Comparison of ENCODE assay signal across 14 cellular contexts in genomic region chr20:51440589-51440988, GRCh38.
DNase-seq lines count a peak whose midpoint lies in the region; ATAC-seq, FAIRE-seq and TF ChIP-seq lines count a peak whose summit lies in the region.
"Had no signal": no experiment of that assay in that cellular context is flagged by ENCODE, and none has a peak within 500 bp of the region (broad histone marks: within the 10 kb centered on the region; RNA-seq: fewer than 3 reads in every experiment).

No MANE protein-coding gene starts in this region.

- peak; percentile 40 for DNase-seq in GM12892 (ENCODE audit: insufficient read length)
- DNase-seq in natural killer cell, result no peak
- no peak for DNase-seq in RWPE1 (ENCODE audit: low spot score)
- no peak for DNase-seq in activated naive CD4-positive, alpha-beta T cell (lab: John Stamatoyannopoulos, UW)
- no peak for DNase-seq in mesendoderm
- DNase-seq: activated naive CD8-positive, alpha-beta T cell treated with anti-CD3 and anti-CD28 coated beads, Interleukin-2, amount 50 U/mL, for 24 hours; hippocampal formation; occipital lobe; PC-9; thyroid gland had no signal

- ATAC-seq in GM21529 (IDR thresholded peaks at IDR 0.05; ENCODE audit: unreplicated experiment) (peak; percentile 45), natural killer cell (peak in 1 of 3 donors; percentile 34), GM21390 (IDR thresholded peaks at IDR 0.05; ENCODE audit: unreplicated experiment) (no peak)
- ATAC-seq: activated naive CD8-positive, alpha-beta T cell treated with anti-CD3 and anti-CD28 coated beads, Interleukin-2, amount 50 U/mL, for 24 hours had no signal

- H2BK15ac ChIP-seq in mesendoderm (replicated peaks; ENCODE audit: low read depth), result no peak overlapping the region

- peaks cover 14% of the 10 kb centered on the region; the same call in 1 of the 2 replicates for H4K20me1 ChIP-seq in OCI-LY3 (ENCODE audit: insufficient read depth, low read length)

- H3K4me3 ChIP-seq in OCI-LY3 (ENCODE audit: low read length) (no peak overlapping the region), mesendoderm (ENCODE audit: low read length) (no peak overlapping the region)
- H3K4me3 ChIP-seq: PC-9, thyroid gland had no signal

- no peak for TF ChIP-seq CTCF in OCI-LY3 (IDR thresholded peaks at IDR 0.05; ENCODE audit: low read depth, low read length)
- TF ChIP-seq CTCF in natural killer cell (IDR thresholded peaks at IDR 0.05), result no peak
- no peak for TF ChIP-seq CTCF in RWPE1 (conservative IDR thresholded peaks at IDR 0.05; ENCODE audit: low read depth)

- peak overlapping the region; percentile 47 for H3K4me3 Mint-ChIP-seq in natural killer cell
- H3K4me3 Mint-ChIP-seq: activated naive CD8-positive, alpha-beta T cell treated with anti-CD3 and anti-CD28 coated beads, Interleukin-2, amount 50 U/mL, for 24 hours had no signal

- no peaks in the 10 kb centered on the region for H3K27me3 ChIP-seq in OCI-LY3 (ENCODE audit: low read depth, low read length)
- H3K27me3 ChIP-seq in mesendoderm (ENCODE audit: insufficient read depth, low read length, poor library complexity), result no peaks in the 10 kb centered on the region
- H3K27me3 ChIP-seq: thyroid gland had no signal

- no peaks in the 10 kb centered on the region for H3K9me3 Mint-ChIP-seq in natural killer cell
- H3K9me3 Mint-ChIP-seq: activated naive CD8-positive, alpha-beta T cell treated with anti-CD3 and anti-CD28 coated beads, Interleukin-2, amount 50 U/mL, for 24 hours had no signal

- peaks cover 84% of the 10 kb centered on the region for H3K4me1 ChIP-seq in OCI-LY3 (ENCODE audit: low read length)
- H3K4me1 ChIP-seq in mesendoderm (ENCODE audit: control insufficient read depth, low read depth, low read length), result no peaks in the 10 kb centered on the region

- H3K27ac ChIP-seq in OCI-LY3 (ENCODE audit: low read length) (peak overlapping the region; percentile 32), RWPE1 (no peak overlapping the region), mesendoderm (ENCODE audit: low read depth, low read length) (no peak overlapping the region)
- H3K27ac ChIP-seq: KMS-11, PC-9, thyroid gland had no signal

- H2AK5ac ChIP-seq in mesendoderm (ENCODE audit: low read length), result no peak overlapping the region

- H2AFZ ChIP-seq in OCI-LY3 (ENCODE audit: low read depth, low read length), result no peak overlapping the region
- H2AFZ ChIP-seq: PC-9 had no signal

- H3K9ac ChIP-seq in OCI-LY3 (ENCODE audit: low read length) (no peak overlapping the region), mesendoderm (ENCODE audit: low read length) (no peak overlapping the region)
- H3K9ac ChIP-seq: KMS-11 had no signal

- H3K79me2 ChIP-seq in OCI-LY3 (ENCODE audit: low read length) (peaks cover 13% of the 10 kb centered on the region), mesendoderm (ENCODE audit: control insufficient read depth, insufficient read depth, low read length) (no peaks in the 10 kb centered on the region)

- peaks cover under 1% of the 10 kb centered on the region for H3K36me3 Mint-ChIP-seq in natural killer cell

- peaks cover 43 to 60% of the 10 kb centered on the region in 2 donors for H3K4me1 Mint-ChIP-seq in natural killer cell

- H3K36me3 ChIP-seq in OCI-LY3 (replicated peaks; ENCODE audit: low read depth, low read length) (peaks cover 62% of the 10 kb centered on the region), mesendoderm (ENCODE audit: control insufficient read depth, insufficient read depth, low read length) (no peaks in the 10 kb centered on the region)
- H3K36me3 ChIP-seq: thyroid gland had no signal

- FAIRE-seq in GM12892 (lab: Jason Lieb, UNC), result no peak

- CTCF ChIA-PET in RWPE1 (lab: Yijun Ruan, JAX), result no interaction called here

- no CpG with 5 or more reads among the region's 7 CpGs for WGBS in mesendoderm (ENCODE audit: extremely low coverage, insufficient coverage, low lambda C conversion rate)

- TF ChIP-seq POLR2A in GM12892 (IDR thresholded peaks at IDR 0.05; ENCODE audit: low read depth, low read length), result no peak

- H3K4me2 ChIP-seq in OCI-LY3 (ENCODE audit: low read length), result peak overlapping the region; percentile 4
- H3K4me2 ChIP-seq in mesendoderm (ENCODE audit: low read length), result no peak overlapping the region
- H3K4me2 ChIP-seq: KMS-11, PC-9 had no signal

- no peak overlapping the region for H3K4ac ChIP-seq in mesendoderm (ENCODE audit: low read depth, low read length)

- peak overlapping the region; percentile 86 to 88 for H3K27ac Mint-ChIP-seq in natural killer cell
- H3K27ac Mint-ChIP-seq: activated naive CD8-positive, alpha-beta T cell treated with anti-CD3 and anti-CD28 coated beads, Interleukin-2, amount 50 U/mL, for 24 hours had no signal

- POLR2A ChIA-PET in RWPE1 (lab: Yijun Ruan, JAX; ENCODE audit: low non-redundant PET), result no interaction called here

- no peaks in the 10 kb centered on the region for H3K9me3 ChIP-seq in OCI-LY3 (ENCODE audit: insufficient read depth, low read length)
- H3K9me3 ChIP-seq: thyroid gland had no signal

- H2BK120ac ChIP-seq in mesendoderm (ENCODE audit: low read depth, low read length), result no peak overlapping the region

- intact Hi-C loops in natural killer cell (cut with micrococcal nuclease), result no loop called here

- no peak overlapping the region for H3K23ac ChIP-seq in mesendoderm (ENCODE audit: low read length)

- H2BK5ac ChIP-seq in mesendoderm (ENCODE audit: low read length), result no peak overlapping the region

- H4K5ac ChIP-seq in mesendoderm (ENCODE audit: low read length), result no peak overlapping the region

- no peaks in the 10 kb centered on the region for H3K79me1 ChIP-seq in mesendoderm (ENCODE audit: low read length)

- no peak overlapping the region for H3K56ac ChIP-seq in mesendoderm (ENCODE audit: low read length)

- no peaks in the 10 kb centered on the region for H3K27me3 Mint-ChIP-seq in natural killer cell (ENCODE audit: low read depth in 2 of 2)
- H3K27me3 Mint-ChIP-seq: activated naive CD8-positive, alpha-beta T cell treated with anti-CD3 and anti-CD28 coated beads, Interleukin-2, amount 50 U/mL, for 24 hours had no signal

- H4K8ac ChIP-seq in mesendoderm (ENCODE audit: low read depth, low read length), result no peak overlapping the region

- H3K18ac ChIP-seq in mesendoderm (ENCODE audit: low read length), result no peak overlapping the region
